ENCODE assay signal across 8 cellular contexts in the genomic region with DNA sequence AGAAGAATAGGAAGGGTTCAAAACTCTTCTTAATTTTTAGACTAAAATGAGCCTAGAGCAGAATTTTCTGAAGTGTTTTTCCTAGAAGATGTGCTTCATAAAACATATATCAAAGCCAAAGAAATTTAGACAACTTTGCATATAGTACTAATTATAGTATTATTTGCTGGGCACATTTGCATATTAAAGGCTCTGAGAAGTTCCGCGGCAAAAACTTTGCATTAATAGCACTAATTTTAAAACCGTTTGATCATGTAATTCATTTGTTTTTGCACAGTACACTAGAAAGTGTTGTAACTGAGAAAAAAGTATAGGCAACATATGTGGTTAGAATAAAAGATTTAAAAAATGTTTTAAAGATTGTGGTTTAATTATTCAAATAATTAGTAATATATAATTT.
"Had no signal": no experiment of that assay in that cellular context is flagged by ENCODE, and none has a peak within 500 bp of the region (broad histone marks: within the 10 kb centered on the region; RNA-seq: fewer than 3 reads in every experiment).

No MANE protein-coding gene starts in this region.

- H3K4me3 ChIP-seq: GM12878 had no signal

- DNase-seq: GDM1, GF-D8 had no signal

- ATAC-seq: GM12878 had no signal

- FAIRE-seq: G401.6, GM12878, GM12891, GM12892, GM18507, GM19239 had no signal
